ENCODE assay signal across 22 cellular contexts in the genomic region with DNA sequence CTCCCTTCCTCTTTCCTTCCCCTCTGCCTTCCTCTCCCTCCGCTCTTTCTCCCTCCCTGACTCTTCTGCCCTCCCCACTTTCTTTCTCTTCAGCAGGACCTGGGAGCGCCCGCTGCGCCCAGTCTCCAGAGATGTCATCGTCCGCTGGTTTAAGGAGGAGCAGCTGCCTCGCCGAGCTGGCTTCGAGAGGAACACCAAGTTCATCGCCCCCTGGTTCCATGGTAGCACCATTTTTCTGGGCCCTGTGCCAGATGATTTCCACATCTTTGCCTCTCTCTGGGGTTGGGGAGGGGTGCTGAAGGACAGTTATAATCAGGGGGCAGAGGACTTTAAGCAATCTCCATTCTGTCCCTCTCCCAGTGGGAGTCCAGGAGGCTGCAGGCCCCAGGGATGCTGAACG.
"Had no signal": no experiment of that assay in that cellular context is flagged by ENCODE, and none has a peak within 500 bp of the region (broad histone marks: within the 10 kb centered on the region; RNA-seq: fewer than 3 reads in every experiment).

No MANE protein-coding gene starts in this region.

- H3K36me3 Mint-ChIP-seq: activated CD4-positive, alpha-beta memory T cell treated with anti-CD3 and anti-CD28 coated beads for 36 hours; immature natural killer cell had no signal

- H3K36me3 ChIP-seq: left lung, neutrophil, ovary, prostate gland, right atrium auricular region, tibial artery had no signal

- H3K27ac Mint-ChIP-seq: activated CD4-positive, alpha-beta memory T cell treated with anti-CD3 and anti-CD28 coated beads for 36 hours; activated naive CD8-positive, alpha-beta T cell treated with anti-CD3 and anti-CD28 coated beads, Interleukin-2, amount 50 U/mL, for 24 hours; immature natural killer cell; nephron had no signal

- H3K27ac ChIP-seq: left lung, neutrophil, ovary, prostate gland, right atrium auricular region, tibial artery had no signal

- H3K9me3 ChIP-seq: left lung, neutrophil, ovary, prostate gland, right atrium auricular region, tibial artery had no signal

- DNase-seq: activated CD4-positive, alpha-beta memory T cell treated with anti-CD3 and anti-CD28 coated beads for 36 hours; activated CD4-positive, alpha-beta T cell treated with anti-CD3 and anti-CD28 coated beads for 48 hours; activated CD4-positive, CD25-positive, alpha-beta regulatory T cell; activated effector memory CD4-positive, alpha-beta T cell treated with anti-CD3 and anti-CD28 coated beads, Interleukin-2, amount 50 U/mL, for 16 hours; activated naive CD4-positive, alpha-beta T cell treated with anti-CD3 and anti-CD28 coated beads, Interleukin-2, amount 50 U/mL, for 16 hours; activated naive CD8-positive, alpha-beta T cell treated with anti-CD3 and anti-CD28 coated beads, Interleukin-2, amount 50 U/mL, for 24 hours; activated T-cell treated with anti-CD3 and anti-CD28 coated beads for 4 hours; cerebellar nuclear complex; foreskin fibroblast; immature natural killer cell; left lung; midbrain; ovary; stimulated activated CD4-positive, alpha-beta T cell treated with anti-CD3 and anti-CD28 coated beads, Interleukin-4, amount 100 ng/mL, for 4 hours; stimulated activated naive CD8-positive, alpha-beta T cell treated with anti-CD3 and anti-CD28 coated beads, Interleukin-15, Interleukin-2, amounts not matched to agents 100 U/mL and 50 U/mL, for 24 hours; T-helper 17 cell; tibial artery had no signal

- H3K4me3 ChIP-seq: left lung, ovary, prostate gland, right atrium auricular region, tibial artery had no signal

- H3K4me1 Mint-ChIP-seq: immature natural killer cell, T-helper 17 cell had no signal

- H3K4me3 Mint-ChIP-seq: activated CD4-positive, alpha-beta memory T cell treated with anti-CD3 and anti-CD28 coated beads for 36 hours; activated naive CD8-positive, alpha-beta T cell treated with anti-CD3 and anti-CD28 coated beads, Interleukin-2, amount 50 U/mL, for 24 hours; immature natural killer cell; nephron; T-helper 17 cell had no signal

- ATAC-seq: activated naive CD8-positive, alpha-beta T cell treated with anti-CD3 and anti-CD28 coated beads, Interleukin-2, amount 50 U/mL, for 24 hours; left lung; stimulated activated naive CD8-positive, alpha-beta T cell treated with anti-CD3 and anti-CD28 coated beads, Interleukin-15, Interleukin-2, amounts not matched to agents 100 U/mL and 50 U/mL, for 24 hours; T-helper 17 cell had no signal

- H3K27me3 ChIP-seq: left lung, neutrophil, ovary, right atrium auricular region, tibial artery had no signal

- H3K9me3 Mint-ChIP-seq: activated CD4-positive, alpha-beta memory T cell treated with anti-CD3 and anti-CD28 coated beads for 36 hours; immature natural killer cell had no signal

- H3K27me3 Mint-ChIP-seq: activated CD4-positive, alpha-beta memory T cell treated with anti-CD3 and anti-CD28 coated beads for 36 hours; activated naive CD8-positive, alpha-beta T cell treated with anti-CD3 and anti-CD28 coated beads, Interleukin-2, amount 50 U/mL, for 24 hours had no signal

- FAIRE-seq: endometrium had no signal

- H3K4me1 ChIP-seq: left lung, prostate gland, right atrium auricular region, tibial artery had no signal
